ENCODE assay signal across 11 cellular contexts in the genomic region with DNA sequence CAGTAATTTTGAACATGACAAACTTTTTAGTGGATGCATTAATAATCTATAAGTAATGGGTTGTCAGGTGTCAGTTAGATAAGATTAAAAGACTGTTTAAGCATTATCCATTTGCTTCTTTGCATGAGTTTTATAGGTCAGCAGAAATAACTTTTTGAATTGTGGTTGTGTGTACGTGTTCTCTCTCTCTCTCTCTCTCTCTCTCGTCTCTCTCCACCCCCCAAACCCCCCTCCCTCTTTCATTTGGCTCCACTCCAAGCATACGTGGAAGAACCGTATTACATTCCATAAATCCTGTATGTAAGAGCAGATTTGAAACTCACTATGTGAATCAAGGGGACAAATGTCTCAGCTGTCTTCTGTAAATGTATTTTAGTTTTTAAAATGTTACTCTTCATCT.
DNase-seq lines count a peak whose midpoint lies in the region; ATAC-seq, FAIRE-seq and TF ChIP-seq lines count a peak whose summit lies in the region.
"Had no signal": no experiment of that assay in that cellular context is flagged by ENCODE, and none has a peak within 500 bp of the region (broad histone marks: within the 10 kb centered on the region; RNA-seq: fewer than 3 reads in every experiment).

No MANE protein-coding gene starts in this region.

- WGBS in pancreas, 2 donors, result 2 to 4% methylated on average over 4 of the region's 4 CpGs

- H3K9me3 ChIP-seq in BE2C (no peaks in the 10 kb centered on the region), pancreas (no peaks in the 10 kb centered on the region)
- H3K9me3 ChIP-seq: mucosa of descending colon had no signal

- no peak for TF ChIP-seq CTCF in BE2C (IDR thresholded peaks at IDR 0.05; ENCODE audit: low read depth, low read length)
- TF ChIP-seq CTCF in fibroblast of the aortic adventitia (IDR thresholded peaks at IDR 0.05; ENCODE audit: insufficient read depth, low read length), result no peak
- no peak for TF ChIP-seq CTCF in pancreas (IDR thresholded peaks at IDR 0.05)

- DNase-seq in BE2C, result no peak
- DNase-seq in NCI-H69 (lab: John Stamatoyannopoulos, UW), result peak; percentile 63
- peak; percentile 60 for DNase-seq in fibroblast of the aortic adventitia (ENCODE audit: low read depth)
- DNase-seq in pancreas, result no peak
- no peak for DNase-seq in 8988T
- no peak for DNase-seq in NCI-H1436 treated with DMSO at 0.1 percent for 48 hours (lab: John Stamatoyannopoulos, UW)
- DNase-seq: mucosa of descending colon; stimulated activated CD4-positive, alpha-beta T cell treated with anti-CD3 and anti-CD28 coated beads, Interleukin-1b, Interleukin-23, amount 100 ng/mL, for 48 hours had no signal

- intact Hi-C loops in pancreas (cut with DNase I), result no loop called here

- H3K36me3 ChIP-seq in BE2C (no peaks in the 10 kb centered on the region), pancreas (peaks cover 0 to 3% (median 0%) of the 10 kb centered on the region in 3 donors)

- no peaks in the 10 kb centered on the region for H3K27me3 ChIP-seq in BE2C
- H3K27me3 ChIP-seq in pancreas, result no peaks in the 10 kb centered on the region

- H3K4me3 ChIP-seq in BE2C (ENCODE audit: low read depth, low read length), result peak overlapping the region; percentile 16; the same call in 1 of the 2 replicates
- H3K4me3 ChIP-seq in fibroblast of the aortic adventitia (ENCODE audit: low read depth, low read length), result no peak overlapping the region
- H3K4me3 ChIP-seq in pancreas, result no peak overlapping the region
- H3K4me3 ChIP-seq: GM12878, mucosa of descending colon had no signal

- peak overlapping the region in 2 of 4 donors; percentile 31 to 67 for H3K27ac ChIP-seq in pancreas

- H3K4me1 ChIP-seq in BE2C (no peaks in the 10 kb centered on the region), pancreas (peaks cover 19 to 42% (median 34%) of the 10 kb centered on the region in 3 donors)

- peak in 3 of 4 donors; percentile 17 to 22 (median 18) for ATAC-seq in pancreas
- ATAC-seq in GM21390 (IDR thresholded peaks at IDR 0.05; ENCODE audit: unreplicated experiment), result no peak
- ATAC-seq in HG03460 (IDR thresholded peaks at IDR 0.05; ENCODE audit: unreplicated experiment), result no peak
- ATAC-seq: GM12878, mucosa of descending colon had no signal

- no peak for FAIRE-seq in pancreas (lab: Jason Lieb, UNC)
- FAIRE-seq: GM12878 had no signal

Comparison
In these comparisons a context has a peak if more than half of its experiments do, and no peak if none do; other contexts are left out.
1. DNase-seq: peak in NCI-H69 (single experiment) and fibroblast of the aortic adventitia (single experiment); none in BE2C (single experiment), pancreas (0 of 6), 8988T (single experiment) and NCI-H1436 treated with DMSO at 0.1 percent for 48 hours (single experiment).
2. ATAC-seq: peak in pancreas (3 of 4); none in GM21390 (single experiment) and HG03460 (single experiment).